In genomic region chr5:175685701-175686350, GRCh38 we compare ENCODE assay signal across 1 cellular context.
A peak's percentile ranks its signal among the peaks of the same experiment; 100 is the strongest.
TF ChIP-seq lines count a peak whose summit lies in the region.

No MANE protein-coding gene starts in this region.

TF ChIP-seq in Ishikawa, 13 proteins besides CTCF, POLR2A, EP300 and RAD21:
- TF ChIP-seq REST (IDR thresholded peaks at IDR 0.05; ENCODE audit: low read depth) (no peak), CREB1 (IDR thresholded peaks at IDR 0.05; ENCODE audit: low read depth) (no peak), FOXM1 (IDR thresholded peaks at IDR 0.05; ENCODE audit: borderline replicate concordance, low read depth) (no peak), CEBPB (IDR thresholded peaks at IDR 0.05) (0 out of 2 replicates have a peak, but pooled peaks have one; percentile 7), TEAD4 (IDR thresholded peaks at IDR 0.05) (no peak), ZBTB7A (IDR thresholded peaks at IDR 0.05; ENCODE audit: low read depth) (no peak)
TF ChIP-seq in Ishikawa: peak in this region for 1.
